In the genomic region with DNA sequence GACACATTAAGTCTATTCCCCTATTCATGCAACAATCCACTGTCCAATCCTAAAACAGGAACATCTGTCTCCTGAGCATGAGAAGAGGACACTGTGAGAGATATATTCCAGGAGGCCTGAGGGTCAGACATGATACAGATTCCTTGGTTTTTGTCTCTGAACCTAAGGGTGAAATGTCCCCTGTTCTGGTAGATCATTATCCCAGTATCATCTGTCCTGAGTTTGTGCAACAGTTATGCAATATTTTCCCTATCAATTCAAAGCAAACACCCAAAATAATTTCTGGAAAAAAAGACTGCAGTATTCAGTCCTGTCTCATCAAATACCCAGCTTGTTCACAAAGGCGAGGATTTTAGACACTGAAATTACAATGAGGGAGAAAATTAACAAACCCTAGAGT, we compare ENCODE assay signal across 8 cellular contexts.
"Had no signal": no experiment of that assay in that cellular context is flagged by ENCODE, and none has a peak within 500 bp of the region (broad histone marks: within the 10 kb centered on the region; RNA-seq: fewer than 3 reads in every experiment).

No MANE protein-coding gene starts in this region.

- H3K4me3 Mint-ChIP-seq: GM23338, H9, IgD-negative memory B cell had no signal

- H3K27ac Mint-ChIP-seq: GM23338, H9 had no signal

- H3K4me1 Mint-ChIP-seq: GM23338, H9, IgD-negative memory B cell had no signal

- H3K4me3 ChIP-seq: GM23338 had no signal

- H3K9me3 Mint-ChIP-seq: GM23338, H9, IgD-negative memory B cell had no signal

- ATAC-seq: GM23338 had no signal

- H2AFZ ChIP-seq: GM23338 had no signal

- H3K4me2 ChIP-seq: GM23338 had no signal

- FAIRE-seq: H1, H54, HTR-8/SVneo had no signal

- DNase-seq: H9, HCEC 1CT, KG1 had no signal
